In genomic region chr1:15525043-15525958, GRCh38 we compare ENCODE assay signal across 8 cellular contexts. TPM values are rescaled to one million over a fixed set of nuclear protein-coding genes. Genes with fewer than 3 reads are reported as not detected.
DNase-seq lines count a peak whose midpoint lies in the region; ATAC-seq, FAIRE-seq and TF ChIP-seq lines count a peak whose summit lies in the region.

No MANE protein-coding gene starts in this region.

- ATAC-seq in HG03565 (IDR thresholded peaks at IDR 0.05; ENCODE audit: unreplicated experiment) (peak; percentile 32), T-helper 17 cell (peak; percentile 73), upper lobe of right lung (peak; percentile 0)

- FAIRE-seq in endometrium (lab: Jason Lieb, UNC) = peak; percentile 43

- peaks cover 19% of the 10 kb centered on the region for H3K4me1 ChIP-seq in mucosa of stomach (ENCODE audit: control insufficient read depth, insufficient read depth, low read length)
- H3K4me1 ChIP-seq in upper lobe of right lung = peaks cover 27% of the 10 kb centered on the region

- peak overlapping the region; percentile 60 for H3K4me3 ChIP-seq in mucosa of stomach (ENCODE audit: low read length)
- peak overlapping the region; percentile 70 for H3K4me3 ChIP-seq in upper lobe of right lung

- H3K36me3 ChIP-seq in mucosa of stomach (ENCODE audit: control insufficient read depth, insufficient read depth, low read length) = no peaks in the 10 kb centered on the region
- H3K36me3 ChIP-seq in upper lobe of right lung = peaks cover 7% of the 10 kb centered on the region

- intact Hi-C loops in upper lobe of right lung (cut with DNase I) = no loop called here

- H3K4me1 Mint-ChIP-seq in T-helper 17 cell = peaks cover 48% of the 10 kb centered on the region

- peak overlapping the region; percentile 82 for H3K27ac ChIP-seq in upper lobe of right lung

- no peaks in the 10 kb centered on the region for H3K27me3 Mint-ChIP-seq in T-helper 17 cell

- no peak for TF ChIP-seq CTCF in upper lobe of right lung (IDR thresholded peaks at IDR 0.05)

- peak; percentile 33 for DNase-seq in COLO668 (lab: John Stamatoyannopoulos, UW; ENCODE audit: unreplicated experiment)
- DNase-seq in GM19240 (ENCODE audit: insufficient read length, low spot score) = peak; percentile 57
- DNase-seq in T-helper 17 cell = peak in 1 of 3 donors; percentile 99
- DNase-seq in upper lobe of right lung = peak; percentile 99
- DNase-seq in SIG-M5 treated with dmso at 0.1 percent for 504 hours (lab: John Stamatoyannopoulos, UW; ENCODE audit: unreplicated experiment) = no peak

- peak overlapping the region; percentile 98 for H3K27ac Mint-ChIP-seq in T-helper 17 cell

- peak overlapping the region; percentile 77 for H3K9ac ChIP-seq in mucosa of stomach (ENCODE audit: low read length)

- H3K9me3 ChIP-seq in T-helper 17 cell (ENCODE audit: control insufficient read depth, low read length, poor library complexity, severe bottlenecking) (no peaks in the 10 kb centered on the region), mucosa of stomach (ENCODE audit: control insufficient read depth, low read length) (no peaks in the 10 kb centered on the region), upper lobe of right lung (no peaks in the 10 kb centered on the region)

- peak overlapping the region; percentile 96 for H3K4me3 Mint-ChIP-seq in T-helper 17 cell

- H3K27me3 ChIP-seq in mucosa of stomach (ENCODE audit: control insufficient read depth, insufficient read depth, low read length) (no peaks in the 10 kb centered on the region), upper lobe of right lung (no peaks in the 10 kb centered on the region)

- H3K36me3 Mint-ChIP-seq in T-helper 17 cell (ENCODE audit: low read depth) = no peaks in the 10 kb centered on the region

RNA-seq across cellular contexts. Expression of gene CASP9, which starts 1.3 kb away (rescaled TPM):
- total RNA-seq in T-helper 17 cell = 10 to 100 TPM; 11.4 to 14.8 TPM
- 11.7 TPM for total RNA-seq in upper lobe of right lung

RNA-seq across cellular contexts. Expression of gene DNAJC16, which starts 1.3 kb away (rescaled TPM):
- 10 to 100 TPM; 13.2 to 20.5 TPM for total RNA-seq in T-helper 17 cell
- 23.5 TPM for total RNA-seq in upper lobe of right lung

RNA-seq across cellular contexts. Expression of gene CELA2B, which starts 49.4 kb away (rescaled TPM):
- not detected for total RNA-seq in T-helper 17 cell
- total RNA-seq in upper lobe of right lung = not detected

RNA-seq across cellular contexts. Expression of gene AGMAT, which starts 59.5 kb away (rescaled TPM):
- total RNA-seq in T-helper 17 cell = 1 to 10 TPM; 5.7 to 6.8 TPM
- not detected for total RNA-seq in upper lobe of right lung

Comparison
In these comparisons a context has a peak if more than half of its experiments do, and no peak if none do; other contexts are left out.
1. ATAC-seq: peak in every context shown above with its lines; median percentile 73 in T-helper 17 cell; 32 in HG03565; 0 in upper lobe of right lung.